ENCODE assay signal across 1 cellular context in genomic region chr1:219330669-219331068, GRCh38.
TF ChIP-seq lines count a peak whose summit lies in the region.

No MANE protein-coding gene starts in this region.

TF ChIP-seq in endothelial cell of umbilical vein, 7 proteins besides CTCF, POLR2A, EP300 and RAD21:
- TF ChIP-seq FOS (IDR thresholded peaks at IDR 0.05; ENCODE audit: borderline replicate concordance, insufficient read depth, low read length) (no peak), JUN (IDR thresholded peaks at IDR 0.05; ENCODE audit: borderline replicate concordance, insufficient read depth, insufficient read length, low read depth) (no peak), POLR2AphosphoS5 (IDR thresholded peaks at IDR 0.05; ENCODE audit: insufficient read depth, low read depth, low read length) (no peak), MYC (IDR thresholded peaks at IDR 0.05; ENCODE audit: low read depth, low read length) (no peak), GATA2 (IDR thresholded peaks at IDR 0.05; ENCODE audit: insufficient read depth, insufficient read length, low read depth, low read length) (no peak), EZH2 (IDR thresholded peaks at IDR 0.05; ENCODE audit: borderline replicate concordance, low read depth, low read length, severe bottlenecking) (no peak)
- TF ChIP-seq, protein P1, sequence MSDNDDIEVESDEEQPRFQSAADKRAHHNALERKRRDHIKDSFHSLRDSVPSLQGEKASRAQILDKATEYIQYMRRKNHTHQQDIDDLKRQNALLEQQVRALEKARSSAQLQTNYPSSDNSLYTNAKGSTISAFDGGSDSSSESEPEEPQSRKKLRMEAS (IDR thresholded peaks at IDR 0.05; ENCODE audit: insufficient read depth, insufficient read length): no peak
